Comparison of ENCODE assay signal across 8 cellular contexts in genomic region chr12:123043536-123044001, GRCh38.
DNase-seq lines count a peak whose midpoint lies in the region; ATAC-seq and TF ChIP-seq lines count a peak whose summit lies in the region.

No MANE protein-coding gene starts in this region.

- H3K4me1 ChIP-seq in SJSA1 (replicated peaks): peaks cover 6% of the 10 kb centered on the region
- H3K4me1 ChIP-seq in testis: peaks cover 28% of the 10 kb centered on the region

- H3K36me3 ChIP-seq in SJSA1 (no peaks in the 10 kb centered on the region), testis (ENCODE audit: low read depth, missing control alignments) (no peaks in the 10 kb centered on the region)

- H3K9me3 Mint-ChIP-seq in activated naive CD4-positive, alpha-beta T cell treated with anti-CD3 and anti-CD28 coated beads for 36 hours: no peaks in the 10 kb centered on the region
- H3K9me3 Mint-ChIP-seq in osteocyte (ENCODE audit: unreplicated experiment): no peaks in the 10 kb centered on the region

- H3K4me3 Mint-ChIP-seq in activated naive CD4-positive, alpha-beta T cell treated with anti-CD3 and anti-CD28 coated beads for 36 hours: no peak overlapping the region
- H3K4me3 Mint-ChIP-seq in osteocyte (ENCODE audit: unreplicated experiment): no peak overlapping the region

- H3K4me1 Mint-ChIP-seq in activated naive CD4-positive, alpha-beta T cell treated with anti-CD3 and anti-CD28 coated beads for 36 hours (ENCODE audit: low read depth): peaks cover 44% of the 10 kb centered on the region
- H3K4me1 Mint-ChIP-seq in osteocyte (ENCODE audit: unreplicated experiment): peaks cover 11% of the 10 kb centered on the region

- H3K4me3 ChIP-seq in SJSA1: no peak overlapping the region
- H3K4me3 ChIP-seq in testis: no peak overlapping the region

- no peak for TF ChIP-seq POLR2A in testis (IDR thresholded peaks at IDR 0.05)

- TF ChIP-seq CTCF in osteocyte (IDR thresholded peaks at IDR 0.05) (peak; percentile 87), testis (IDR thresholded peaks at IDR 0.05) (peak; percentile 43 to 48 (median 47))

- intact Hi-C loops in activated naive CD4-positive, alpha-beta T cell treated with anti-CD3 and anti-CD28 coated beads for 36 hours (cut with micrococcal nuclease): loop anchor here (1.0 to 5.0 kb wide), 7 partner anchors 33 to 322 kb away; partner anchors contain the start of genes MPHOSPH9, MTRFR and PITPNM2
- intact Hi-C loops in testis (cut with DNase I; ENCODE audit: low total_unique reads): loop anchor here (10.0 kb wide), 2 partner anchors 101 to 191 kb away; partner anchors contain the start of genes MPHOSPH9 and MTRFR

- no peak overlapping the region for H3K27ac ChIP-seq in SJSA1
- peak overlapping the region in 1 of 2 donors; percentile 31 for H3K27ac ChIP-seq in testis

- H3K27ac Mint-ChIP-seq in activated naive CD4-positive, alpha-beta T cell treated with anti-CD3 and anti-CD28 coated beads for 36 hours: peak overlapping the region; percentile 3
- H3K27ac Mint-ChIP-seq in osteocyte (ENCODE audit: unreplicated experiment): peak overlapping the region; percentile 38

- H3K36me3 Mint-ChIP-seq in activated naive CD4-positive, alpha-beta T cell treated with anti-CD3 and anti-CD28 coated beads for 36 hours (ENCODE audit: low read depth): no peaks in the 10 kb centered on the region
- H3K36me3 Mint-ChIP-seq in osteocyte (ENCODE audit: unreplicated experiment): no peaks in the 10 kb centered on the region

- H3K27me3 Mint-ChIP-seq in activated naive CD4-positive, alpha-beta T cell treated with anti-CD3 and anti-CD28 coated beads for 36 hours (ENCODE audit: low read depth): no peaks in the 10 kb centered on the region
- no peaks in the 10 kb centered on the region for H3K27me3 Mint-ChIP-seq in osteocyte (ENCODE audit: unreplicated experiment)

- DNase-seq in D341Med (ENCODE audit: low spot score) (peak; percentile 82), KBM-7 (peak; percentile 95), SJSA1 (ENCODE audit: low read depth in 1 of 2, low spot score in 2 of 2) (peak; percentile 77 to 92), germinal center (ENCODE audit: low spot score) (peak; percentile 66), osteocyte (ENCODE audit: extremely low spot score, unreplicated experiment) (peak; percentile 91), testis (peak; percentile 83)
- peak; percentile 86 for DNase-seq in activated naive CD4-positive, alpha-beta T cell treated with anti-CD3 and anti-CD28 coated beads for 36 hours

- no peaks in the 10 kb centered on the region for H3K9me3 ChIP-seq in SJSA1 (replicated peaks)
- no peaks in the 10 kb centered on the region for H3K9me3 ChIP-seq in testis

- CTCF ChIA-PET in activated naive CD4-positive, alpha-beta T cell treated with anti-CD3 and anti-CD28 coated beads for 36 hours (lab: Charles Lee): interaction anchor here (0.6 to 5.5 kb wide), 26 partner anchors 8 to 321 kb away, joined by 3 to 53 read pairs (median 3); partner anchors contain the start of genes MPHOSPH9, MTRFR and PITPNM2

- in situ Hi-C loops in KBM-7 (cut with MboI; ENCODE audit: low pct_unique_long_range_greater_than_20kb, low sequenced_read_pairs): no loop called here

- H3K27me3 ChIP-seq in SJSA1 (replicated peaks) (0 out of 2 replicates have a peak, but pooled peaks cover 5% of the 10 kb centered on the region), testis (no peaks in the 10 kb centered on the region)

- no peak for ATAC-seq in GM18870 (IDR thresholded peaks at IDR 0.05; ENCODE audit: unreplicated experiment)

- 24 to 68% methylated on average over 5 to 7 of the region's 7 CpGs for WGBS in testis, 2 donors
